In genomic region chr20:30281584-30282197, GRCh38 we compare ENCODE assay signal across 22 cellular contexts.
"Had no signal": no experiment of that assay in that cellular context is flagged by ENCODE, and none has a peak within 500 bp of the region (broad histone marks: within the 10 kb centered on the region; RNA-seq: fewer than 3 reads in every experiment).

No MANE protein-coding gene starts in this region.

- ATAC-seq: gastrocnemius medialis; left lobe of liver; naive thymus-derived CD4-positive, alpha-beta T cell; right cardiac atrium; upper lobe of right lung had no signal

- DNase-seq: cortex of kidney; dorsolateral prefrontal cortex; effector CD8-positive, alpha-beta T cell; gastrocnemius medialis; hypothalamus; islet precursor cell; naive thymus-derived CD4-positive, alpha-beta T cell; nephron progenitor cell; small intestine; stimulated activated CD4-positive, alpha-beta T cell treated with anti-CD3 and anti-CD28 coated beads, Interleukin-12 subunit alpha, Interleukin-12 subunit beta, amount 100 ng/mL, for 4 hours; stimulated activated naive CD4-positive, alpha-beta T cell; stomach; upper lobe of right lung had no signal

- H3K9me3 ChIP-seq: esophagus muscularis mucosa, gastrocnemius medialis, heart right ventricle, neutrophil, tibial nerve, upper lobe of right lung, vagina had no signal

- H3K4me1 Mint-ChIP-seq: nephron progenitor cell had no signal

- H3K27me3 Mint-ChIP-seq: naive thymus-derived CD4-positive, alpha-beta T cell had no signal

- H3K4me3 ChIP-seq: lung, upper lobe of right lung, vagina had no signal

- H3K4me1 ChIP-seq: gastrocnemius medialis, upper lobe of right lung, vagina had no signal

- H3K27me3 ChIP-seq: dorsolateral prefrontal cortex, esophagus muscularis mucosa, gastrocnemius medialis, stomach, tibial nerve, upper lobe of right lung, vagina had no signal

- H3K27ac ChIP-seq: dorsolateral prefrontal cortex, epithelial cell of prostate, esophagus muscularis mucosa, gastrocnemius medialis, heart right ventricle, neutrophil, stomach, tibial nerve, upper lobe of right lung, vagina had no signal

- H3K36me3 ChIP-seq: esophagus muscularis mucosa, gastrocnemius medialis, heart right ventricle, neutrophil, stomach, tibial nerve, upper lobe of right lung, vagina had no signal

- H3K27ac Mint-ChIP-seq: nephron progenitor cell had no signal

- H3K4me3 Mint-ChIP-seq: nephron progenitor cell had no signal
